17 cellular contexts compared by ENCODE assay signal in genomic region chr20:24762371-24762770, GRCh38.
DNase-seq lines count a peak whose midpoint lies in the region; ATAC-seq and TF ChIP-seq lines count a peak whose summit lies in the region.
"Had no signal": no experiment of that assay in that cellular context is flagged by ENCODE, and none has a peak within 500 bp of the region (broad histone marks: within the 10 kb centered on the region; RNA-seq: fewer than 3 reads in every experiment).

No MANE protein-coding gene starts in this region.

- CTCF ChIA-PET in HEK293 (lab: Yijun Ruan, JAX) = no interaction called here

- DNase-seq in left lobe of liver (ENCODE audit: low spot score) (peak; percentile 12), spleen (peak; percentile 52), body of pancreas (no peak), SIG-M5 treated with dmso at 0.1 percent for 504 hours (lab: John Stamatoyannopoulos, UW; ENCODE audit: unreplicated experiment) (no peak)
- DNase-seq: DMS 273 treated with DMSO at 0.1 percent for 48 hours; H7; Kasumi-1; MG63; NCI-H1092; NCI-H2081; NCI-H446 treated with DMSO at 0.1 percent for 48 hours; NCI-H69; NK-92 treated with Interleukin-12 subunit alpha and Interleukin-12 subunit beta, amount 100 ng/mL, for 24 hours; Peyer's patch had no signal

- no peak overlapping the region for H3K27ac ChIP-seq in BLaER1 treated with 17β-estradiol and CSF1 and Interleukin-3, amounts not matched to agents 10 nM and 100 nM
- H3K27ac ChIP-seq in HEK293 (ENCODE audit: extremely low read depth, low read depth, low read length) = no peak overlapping the region
- H3K27ac ChIP-seq in spleen = no peak overlapping the region
- no peak overlapping the region for H3K27ac ChIP-seq in body of pancreas
- H3K27ac ChIP-seq: Peyer's patch had no signal

- TF ChIP-seq CTCF in HEK293 (tag by site-specific recombination; IDR thresholded peaks at IDR 0.05) (no peak), spleen (IDR thresholded peaks at IDR 0.05 in 8 of 11, conservative IDR thresholded peaks at IDR 0.05 in 3 of 11) (no peak), body of pancreas (IDR thresholded peaks at IDR 0.05) (no peak)

- H3K4me3 ChIP-seq in BLaER1 treated with 17β-estradiol and CSF1 and Interleukin-3, amounts not matched to agents 10 nM and 100 nM = no peak overlapping the region
- H3K4me3 ChIP-seq in HEK293 (ENCODE audit: low read depth, low read length) = no peak overlapping the region
- H3K4me3 ChIP-seq in spleen = no peak overlapping the region
- no peak overlapping the region for H3K4me3 ChIP-seq in body of pancreas
- H3K4me3 ChIP-seq: MG63, Peyer's patch had no signal

- POLR2A ChIA-PET in HEK293 (lab: Yijun Ruan, JAX) = no interaction called here

- intact Hi-C loops in spleen (cut with DNase I; ENCODE audit: low total_unique reads) (no loop called here), body of pancreas (cut with DNase I) (no loop called here)

- ATAC-seq in left lobe of liver (no peak), body of pancreas (no peak), HG03457 (IDR thresholded peaks at IDR 0.05; ENCODE audit: unreplicated experiment) (no peak)

- H3K27me3 ChIP-seq in BLaER1 treated with 17β-estradiol and CSF1 and Interleukin-3, amounts not matched to agents 10 nM and 100 nM = peaks cover 0 to 7% (median 0%) of the 10 kb centered on the region in 11 experiments; a peak in 1 of 22 replicates
- H3K27me3 ChIP-seq in spleen (replicated peaks in 1 of 7) = peaks cover 0 to 23% (median 0%) of the 10 kb centered on the region in 7 donors
- no peaks in the 10 kb centered on the region for H3K27me3 ChIP-seq in body of pancreas
- H3K27me3 ChIP-seq: MG63, Peyer's patch had no signal

- H3K36me3 ChIP-seq in BLaER1 treated with 17β-estradiol and CSF1 and Interleukin-3, amounts not matched to agents 10 nM and 100 nM = peaks cover 0 to 3% (median 0%) of the 10 kb centered on the region in 11 experiments; a peak in 1 of 22 replicates
- H3K36me3 ChIP-seq in HEK293 (ENCODE audit: control insufficient read depth in 2 of 2, insufficient read depth in 1 of 2, low read length in 2 of 2) (no peaks in the 10 kb centered on the region), spleen (no peaks in the 10 kb centered on the region), body of pancreas (replicated peaks in 1 of 2; ENCODE audit: insufficient read depth in 1 of 2, low read depth in 2 of 2) (no peaks in the 10 kb centered on the region)
- H3K36me3 ChIP-seq: MG63, Peyer's patch had no signal

- peaks cover 22 to 63% (median 53%) of the 10 kb centered on the region in 10 experiments for H3K4me1 ChIP-seq in BLaER1 treated with 17β-estradiol and CSF1 and Interleukin-3, amounts not matched to agents 10 nM and 100 nM
- H3K4me1 ChIP-seq in HEK293 (ENCODE audit: control insufficient read depth, insufficient read depth, low read length) (no peaks in the 10 kb centered on the region), spleen (peaks cover 0 to 6% (median 0%) of the 10 kb centered on the region in 6 donors), body of pancreas (no peaks in the 10 kb centered on the region)
- H3K4me1 ChIP-seq: Peyer's patch had no signal

- TF ChIP-seq POLR2A in spleen (IDR thresholded peaks at IDR 0.05) (no peak), body of pancreas (IDR thresholded peaks at IDR 0.05) (no peak)

- H3K9me3 ChIP-seq in BLaER1 treated with 17β-estradiol and CSF1 and Interleukin-3, amounts not matched to agents 10 nM and 100 nM (replicated peaks in 1 of 11) = peaks cover 10 to 19% (median 13%) of the 10 kb centered on the region in 11 experiments; a peak in 19 of 22 replicates
- H3K9me3 ChIP-seq in HEK293 (ENCODE audit: control insufficient read depth, insufficient read depth, low read depth, low read length) = no peaks in the 10 kb centered on the region
- peaks cover 0 to 10% (median 2%) of the 10 kb centered on the region in 8 donors for H3K9me3 ChIP-seq in spleen
- no peaks in the 10 kb centered on the region for H3K9me3 ChIP-seq in body of pancreas
- H3K9me3 ChIP-seq: MG63, Peyer's patch had no signal

- H3K4me2 ChIP-seq in BLaER1 treated with 17β-estradiol and CSF1 and Interleukin-3, amounts not matched to agents 10 nM and 100 nM = peak overlapping the region in 9 of 11 experiments; percentile 63 to 95 (median 88); a peak in 17 of 22 replicates

- H4K20me1 ChIP-seq in BLaER1 treated with 17β-estradiol and CSF1 and Interleukin-3, amounts not matched to agents 10 nM and 100 nM = no peaks in the 10 kb centered on the region

- WGBS in spleen, 5 donors = 72 to 93% (median 89%) methylated on average over 3 of the region's 3 CpGs
- WGBS in body of pancreas, 2 donors = 78 to 91% methylated on average over 3 of the region's 3 CpGs

- no peak overlapping the region for H3K9ac ChIP-seq in BLaER1 treated with 17β-estradiol and CSF1 and Interleukin-3, amounts not matched to agents 10 nM and 100 nM

TF ChIP-seq in HEK293, 187 proteins besides CTCF, POLR2A, EP300 and RAD21:
- TF ChIP-seq ZNF776 (tag by site-specific recombination; IDR thresholded peaks at IDR 0.05; ENCODE audit: borderline replicate concordance) = no peak
- no peak for TF ChIP-seq ZNF580 (tag by site-specific recombination; IDR thresholded peaks at IDR 0.05)
- TF ChIP-seq ZBTB20 (tag by site-specific recombination; IDR thresholded peaks at IDR 0.05) = no peak
- peak; percentile 37; the same call in 1 of the 2 replicates for TF ChIP-seq ZNF133 (tag by site-specific recombination; IDR thresholded peaks at IDR 0.05)
- no peak for TF ChIP-seq ZSCAN23 (tag by site-specific recombination; IDR thresholded peaks at IDR 0.05)
- TF ChIP-seq IKZF3 (tag by site-specific recombination; IDR thresholded peaks at IDR 0.05) = no peak
- no peak for TF ChIP-seq ZNF37A (tag by site-specific recombination; IDR thresholded peaks at IDR 0.05)

Comparison
In these comparisons a context has a peak if more than half of its experiments do, and no peak if none do; other contexts are left out.
1. DNase-seq: peak in left lobe of liver (single experiment) and spleen (single experiment); none in body of pancreas (0 of 4) and SIG-M5 treated with dmso at 0.1 percent for 504 hours (single experiment).